ENCODE assay signal across 9 cellular contexts in the genomic region with DNA sequence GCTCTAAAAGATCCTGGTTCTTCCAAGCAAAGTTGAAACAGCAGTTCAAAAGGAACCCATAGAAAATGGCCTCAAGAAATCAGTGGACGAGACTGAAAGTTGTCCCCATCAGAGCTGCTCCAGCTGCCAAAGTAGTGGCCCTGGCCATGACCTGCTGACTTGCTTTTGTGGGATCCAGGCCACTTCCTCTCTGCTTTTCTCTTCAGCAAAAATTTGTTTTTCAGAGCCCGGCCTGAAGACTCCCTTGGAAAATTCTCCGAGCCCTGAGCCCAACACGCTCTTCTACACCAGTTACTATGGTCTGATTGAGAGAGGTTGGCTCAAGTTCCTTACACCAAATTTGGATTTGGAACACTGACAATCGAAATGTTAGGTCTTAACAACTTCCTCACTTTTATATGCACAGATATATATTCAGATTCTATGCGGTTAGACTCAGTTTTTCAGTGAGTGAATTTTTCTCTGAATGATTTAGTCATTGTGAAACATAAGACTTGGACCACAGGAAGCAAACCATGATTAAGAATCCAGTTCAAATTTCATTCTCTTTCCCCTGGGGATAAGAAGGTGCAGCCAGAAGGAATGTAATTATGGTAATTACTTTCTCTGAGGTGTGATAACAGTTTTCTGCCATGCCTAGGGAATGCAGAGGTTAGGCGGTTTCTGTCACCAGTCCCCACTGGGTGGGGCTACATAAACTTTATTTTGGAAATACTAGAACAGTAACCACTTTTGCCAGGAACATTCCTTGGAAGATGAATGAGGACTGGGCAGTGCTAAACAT.
A peak's percentile ranks its signal among the peaks of the same experiment; 100 is the strongest.
DNase-seq lines count a peak whose midpoint lies in the region; ATAC-seq, FAIRE-seq and TF ChIP-seq lines count a peak whose summit lies in the region.
"Had no signal": no experiment of that assay in that cellular context is flagged by ENCODE, and none has a peak within 500 bp of the region (broad histone marks: within the 10 kb centered on the region; RNA-seq: fewer than 3 reads in every experiment).

No MANE protein-coding gene starts in this region.

- H3K4me1 ChIP-seq in liver (ENCODE audit: control insufficient read depth in 4 of 4, insufficient read depth in 4 of 4, low read length in 3 of 4) (no peaks in the 10 kb centered on the region), HepG2 (ENCODE audit: insufficient read depth, low read length) (0 out of 2 replicates have a peak, but pooled peaks cover 4% of the 10 kb centered on the region), thyroid gland (peaks cover 7 to 14% of the 10 kb centered on the region in 2 donors)

- H3K27ac ChIP-seq in liver (ENCODE audit: low read depth in 1 of 2, low read length in 2 of 2) (peak overlapping the region; percentile 14 to 25), HepG2 (ENCODE audit: extremely low read length, insufficient read depth, low read length) (no peak overlapping the region), thyroid gland (peak overlapping the region in 2 of 3 donors; percentile 29 to 54)

- no peaks in the 10 kb centered on the region for H3K9me3 ChIP-seq in liver (ENCODE audit: control insufficient read depth in 4 of 4, low read length in 3 of 4)
- H3K9me3 ChIP-seq in HepG2 (ENCODE audit: low read length): no peaks in the 10 kb centered on the region
- no peaks in the 10 kb centered on the region for H3K9me3 ChIP-seq in thyroid gland

- WGBS in liver: 68% methylated on average over 7 of the region's 7 CpGs
- 83% methylated on average over 7 of the region's 7 CpGs for WGBS in HepG2 (ENCODE audit: low lambda C conversion rate)
- WGBS in thyroid gland, 2 donors: 63 to 77% methylated on average over 7 of the region's 7 CpGs

- no peaks in the 10 kb centered on the region for H4K20me1 ChIP-seq in HepG2 (ENCODE audit: insufficient read depth, low read length)

- intact Hi-C loops in HepG2 (cut with micrococcal nuclease; ENCODE audit: unreplicated experiment) (loop anchor here (10.0 kb wide), 1 partner anchor 777 kb away; the partner anchor contains the start of gene CCDC170), thyroid gland (cut with DNase I) (no loop called here)

- DNase-seq in HepG2 (ENCODE audit: low spot score): no peak
- DNase-seq in NCI-H2107 (lab: John Stamatoyannopoulos, UW): peak; percentile 27
- DNase-seq in globus pallidus (ENCODE audit: low spot score): peak; percentile 26
- DNase-seq in thyroid gland: peak in 1 of 2 donors; percentile 9
- DNase-seq in NCI-H128 (lab: John Stamatoyannopoulos, UW; ENCODE audit: unreplicated experiment): no peak
- no peak for DNase-seq in ACHN
- DNase-seq in NCI-H187 (lab: John Stamatoyannopoulos, UW): no peak

- no peak overlapping the region for H3K4me2 ChIP-seq in HepG2 (ENCODE audit: low read depth, low read length)

- no peak for ATAC-seq in HepG2

- in situ Hi-C loops in HepG2 (cut with HindIII; ENCODE audit: extremely low pct_ligation_motif_present, low pct_unique_long_range_greater_than_20kb): no loop called here
- in situ Hi-C loops in ACHN (cut with HindIII; ENCODE audit: low pct_ligation_motif_present, low pct_unique_long_range_greater_than_20kb, low sequenced_read_pairs): no loop called here

- TF ChIP-seq RAD21 in liver (IDR thresholded peaks at IDR 0.05) (no peak), HepG2 (CRISPR knock-in tag; IDR thresholded peaks at IDR 0.05) (no peak)

- no peak overlapping the region for H2AFZ ChIP-seq in HepG2 (ENCODE audit: low read length)

- H3K79me2 ChIP-seq in HepG2 (ENCODE audit: insufficient read depth, low read length): no peaks in the 10 kb centered on the region

- H3K36me3 ChIP-seq in liver (ENCODE audit: control insufficient read depth in 4 of 4, insufficient read depth in 3 of 4, low read depth in 1 of 4, low read length in 3 of 4) (peaks cover 5 to 46% (median 22%) of the 10 kb centered on the region in 4 donors), HepG2 (replicated peaks in 1 of 2; ENCODE audit: control insufficient read depth in 1 of 2, insufficient read depth in 2 of 2, low read length in 2 of 2) (no peaks in the 10 kb centered on the region), thyroid gland (peaks cover 41 to 47% of the 10 kb centered on the region in 2 donors)

- no peak for FAIRE-seq in HepG2 (lab: Jason Lieb, UNC)
- FAIRE-seq: G401.6 had no signal

- TF ChIP-seq EP300 in HepG2 (IDR thresholded peaks at IDR 0.05; ENCODE audit: low read depth in 2 of 2, low read length in 2 of 2): no peak
- TF ChIP-seq EP300 in HepG2 (CRISPR knock-in tag; IDR thresholded peaks at IDR 0.05; ENCODE audit: borderline replicate concordance): no peak

- POLR2A ChIA-PET in HepG2 (lab: Yijun Ruan, JAX): no interaction called here

- H3K4me3 ChIP-seq in liver (ENCODE audit: low read depth in 1 of 3, low read length in 3 of 3): no peak overlapping the region
- no peak overlapping the region for H3K4me3 ChIP-seq in HepG2 (replicated peaks in 1 of 3; ENCODE audit: insufficient read depth in 1 of 3, low read depth in 2 of 3, low read length in 3 of 3)
- no peak overlapping the region for H3K4me3 ChIP-seq in thyroid gland (replicated peaks in 1 of 3)

- TF ChIP-seq POLR2A in HepG2 (IDR thresholded peaks at IDR 0.05; ENCODE audit: insufficient read depth in 1 of 2, low read depth in 2 of 2, low read length in 2 of 2): no peak
- TF ChIP-seq POLR2A in thyroid gland (IDR thresholded peaks at IDR 0.05): no peak

- TF ChIP-seq CTCF in liver (IDR thresholded peaks at IDR 0.05; ENCODE audit: low read depth, low read length, missing input control) (no peak), HepG2 (CRISPR knock-in tag; IDR thresholded peaks at IDR 0.05) (no peak), thyroid gland (IDR thresholded peaks at IDR 0.05) (no peak)

- no peak overlapping the region for H3K9ac ChIP-seq in liver (ENCODE audit: low read depth in 1 of 2, low read length in 2 of 2)
- H3K9ac ChIP-seq in HepG2 (ENCODE audit: insufficient read depth, low read depth, low read length): no peak overlapping the region

- CTCF ChIA-PET in HepG2 (lab: Yijun Ruan, JAX; ENCODE audit: low intra/inter-chr PET ratio, low total read pairs): no interaction called here

- no TSS peak for BruUV-seq in HepG2 (replicated peaks; lab: Mats Ljungman, UMichigan)

- no peaks in the 10 kb centered on the region for H3K27me3 ChIP-seq in liver (ENCODE audit: control insufficient read depth in 4 of 4, insufficient read depth in 4 of 4, low read length in 3 of 4)
- no peaks in the 10 kb centered on the region for H3K27me3 ChIP-seq in HepG2 (ENCODE audit: control insufficient read depth in 1 of 2, insufficient read depth in 2 of 2, low read length in 2 of 2)
- no peaks in the 10 kb centered on the region for H3K27me3 ChIP-seq in thyroid gland

TF ChIP-seq in liver, 16 proteins besides CTCF, POLR2A, EP300 and RAD21:
- TF ChIP-seq NR2F2 (IDR thresholded peaks at IDR 0.05) (peak; percentile 44), JUND (IDR thresholded peaks at IDR 0.05) (no peak), ZBTB33 (IDR thresholded peaks at IDR 0.05) (no peak), FOXA2 (IDR thresholded peaks at IDR 0.05) (no peak)

TF ChIP-seq in HepG2, 621 proteins besides CTCF, POLR2A, EP300 and RAD21:
- no peak for TF ChIP-seq ZNF232 (CRISPR knock-in tag; IDR thresholded peaks at IDR 0.05; ENCODE audit: borderline replicate concordance)
- TF ChIP-seq ZBTB20 (CRISPR knock-in tag; IDR thresholded peaks at IDR 0.05; ENCODE audit: borderline replicate concordance, low read depth): no peak
- TF ChIP-seq ZNF281 (CRISPR knock-in tag; IDR thresholded peaks at IDR 0.05; ENCODE audit: borderline replicate concordance): no peak
- TF ChIP-seq ZNF296 (CRISPR knock-in tag; conservative IDR thresholded peaks at IDR 0.05): no peak
- TF ChIP-seq HOXA3 (CRISPR knock-in tag; IDR thresholded peaks at IDR 0.05): no peak
- TF ChIP-seq SIN3B (IDR thresholded peaks at IDR 0.05; ENCODE audit: low read length): no peak

Comparison
In these comparisons a context has a peak if more than half of its experiments do, and no peak if none do; other contexts are left out.
1. DNase-seq: peak in NCI-H2107 (single experiment) and globus pallidus (single experiment); none in HepG2 (single experiment), NCI-H128 (single experiment), ACHN (single experiment) and NCI-H187 (0 of 2).